In genomic region chr15:65054333-65055200, GRCh38 we compare ENCODE assay signal across 8 cellular contexts. TPM values are rescaled to one million over a fixed set of nuclear protein-coding genes. Genes with fewer than 3 reads are reported as not detected.
DNase-seq lines count a peak whose midpoint lies in the region; ATAC-seq and TF ChIP-seq lines count a peak whose summit lies in the region.

No MANE protein-coding gene starts in this region.

- H3K9me3 Mint-ChIP-seq in activated CD4-positive, alpha-beta memory T cell treated with anti-CD3 and anti-CD28 coated beads, Interleukin-2, amount 10 ng/mL, durations not matched to agents 7 days and 5 days = no peaks in the 10 kb centered on the region
- H3K9me3 Mint-ChIP-seq in endodermal cell = no peaks in the 10 kb centered on the region
- H3K9me3 Mint-ChIP-seq in stimulated activated memory B cell treated with anti-CD40 and anti-IgM and Interleukin-4, amounts not matched to agents 10 μg/mL and 1 μg/mL and 100 μg/mL, for 72 hours = no peaks in the 10 kb centered on the region

- peaks cover 34% of the 10 kb centered on the region for H3K4me1 ChIP-seq in BLaER1
- H3K4me1 ChIP-seq in GM23248 (ENCODE audit: insufficient read depth) = peaks cover 2% of the 10 kb centered on the region; the same call in 1 of the 2 replicates
- no peaks in the 10 kb centered on the region for H3K4me1 ChIP-seq in endodermal cell (ENCODE audit: control insufficient read depth, insufficient read depth, low read length)
- peaks cover 10% of the 10 kb centered on the region for H3K4me1 ChIP-seq in mesodermal cell (ENCODE audit: control insufficient read depth, insufficient read depth, low read length, poor library complexity, severe bottlenecking)

- DNase-seq in GM23248 (peak; percentile 82), NCI-H510A treated with DMSO at 0.1 percent for 48 hours (lab: John Stamatoyannopoulos, UW) (peak; percentile 25), endodermal cell (peak; percentile 94)
- peak; percentile 66 for DNase-seq in activated CD4-positive, alpha-beta memory T cell treated with anti-CD3 and anti-CD28 coated beads, Interleukin-2, amount 10 ng/mL, durations not matched to agents 7 days and 5 days

- peak; percentile 95 for TF ChIP-seq CTCF in endodermal cell (conservative IDR thresholded peaks at IDR 0.05)

- H3K9me3 ChIP-seq in BLaER1 (no peaks in the 10 kb centered on the region), GM23248 (ENCODE audit: low read depth) (no peaks in the 10 kb centered on the region), endodermal cell (ENCODE audit: control insufficient read depth, low read length) (no peaks in the 10 kb centered on the region), mesodermal cell (ENCODE audit: control insufficient read depth, low read length) (no peaks in the 10 kb centered on the region)

- H3K27ac ChIP-seq in BLaER1 (peak overlapping the region; percentile 58; the same call in 1 of the 2 replicates), GM23248 (no peak overlapping the region), endodermal cell (ENCODE audit: low read depth, low read length) (no peak overlapping the region), mesodermal cell (ENCODE audit: low read depth, low read length, severe bottlenecking) (peak overlapping the region; percentile 16)

- no peak overlapping the region for H3K27ac Mint-ChIP-seq in activated CD4-positive, alpha-beta memory T cell treated with anti-CD3 and anti-CD28 coated beads, Interleukin-2, amount 10 ng/mL, durations not matched to agents 7 days and 5 days
- H3K27ac Mint-ChIP-seq in endodermal cell = no peak overlapping the region
- H3K27ac Mint-ChIP-seq in stimulated activated memory B cell treated with anti-CD40 and anti-IgM and Interleukin-4, amounts not matched to agents 10 μg/mL and 1 μg/mL and 100 μg/mL, for 72 hours = no peak overlapping the region

- no peaks in the 10 kb centered on the region for H3K9me2 ChIP-seq in GM23248 (ENCODE audit: insufficient read depth)

- H3K4me2 ChIP-seq in BLaER1 (peak overlapping the region; percentile 70), GM23248 (ENCODE audit: unreplicated experiment) (no peak overlapping the region)

- H3K4me1 Mint-ChIP-seq in activated CD4-positive, alpha-beta memory T cell treated with anti-CD3 and anti-CD28 coated beads, Interleukin-2, amount 10 ng/mL, durations not matched to agents 7 days and 5 days = peaks cover 18% of the 10 kb centered on the region
- no peaks in the 10 kb centered on the region for H3K4me1 Mint-ChIP-seq in endodermal cell
- H3K4me1 Mint-ChIP-seq in stimulated activated memory B cell treated with anti-CD40 and anti-IgM and Interleukin-4, amounts not matched to agents 10 μg/mL and 1 μg/mL and 100 μg/mL, for 72 hours = peaks cover 18% of the 10 kb centered on the region

- H3K79me2 ChIP-seq in GM23248 (ENCODE audit: insufficient read depth) = no peaks in the 10 kb centered on the region

- ATAC-seq in stimulated activated memory B cell treated with anti-CD40 and anti-IgM and Interleukin-4, amounts not matched to agents 10 μg/mL and 1 μg/mL and 100 μg/mL, for 72 hours = peak; percentile 60
- ATAC-seq in HG02973 (IDR thresholded peaks at IDR 0.05; ENCODE audit: unreplicated experiment) = no peak

- H3F3A ChIP-seq in GM23248 (ENCODE audit: insufficient read depth) = no peaks in the 10 kb centered on the region; the same call in none of the 2 replicates

- WGBS in GM23248 (ENCODE audit: low coverage in 1 of 2, low lambda C conversion rate in 2 of 2, missing lambda C conversion rate in 2 of 2), 2 experiments = 64 to 68% methylated on average over 25 to 26 of the region's 26 CpGs
- WGBS in endodermal cell (ENCODE audit: insufficient coverage in 1 of 2, insufficient read length in 1 of 2), 2 experiments = 81 to 84% methylated on average over 22 to 26 of the region's 26 CpGs
- 75 to 78% methylated on average over 24 to 26 of the region's 26 CpGs for WGBS in mesodermal cell (ENCODE audit: insufficient coverage in 2 of 2), 2 experiments

- in situ Hi-C loops in GM23248 (cut with MboI) = no loop called here

- H4K20me1 ChIP-seq in BLaER1 (no peaks in the 10 kb centered on the region), GM23248 (ENCODE audit: insufficient read depth) (no peaks in the 10 kb centered on the region)

- H3K27me3 ChIP-seq in BLaER1 = no peaks in the 10 kb centered on the region
- H3K27me3 ChIP-seq in GM23248 (replicated peaks; ENCODE audit: insufficient read depth) = no peaks in the 10 kb centered on the region
- H3K27me3 ChIP-seq in endodermal cell (ENCODE audit: control insufficient read depth, insufficient read depth, low read length, poor library complexity, severe bottlenecking) = no peaks in the 10 kb centered on the region

- POLR2A ChIA-PET in activated CD4-positive, alpha-beta memory T cell treated with anti-CD3 and anti-CD28 coated beads, Interleukin-2, amount 10 ng/mL, durations not matched to agents 7 days and 5 days (lab: Charles Lee) = interaction anchor here (1.6 to 2.3 kb wide), 2 partner anchors 243 to 250 kb away, joined by 6 to 7 read pairs; partner anchors contain the start of gene RNU5B-1

- H2AFZ ChIP-seq in GM23248 = no peak overlapping the region

- no peaks in the 10 kb centered on the region for H3K27me3 Mint-ChIP-seq in activated CD4-positive, alpha-beta memory T cell treated with anti-CD3 and anti-CD28 coated beads, Interleukin-2, amount 10 ng/mL, durations not matched to agents 7 days and 5 days
- H3K27me3 Mint-ChIP-seq in endodermal cell (ENCODE audit: insufficient read depth) = peaks cover 3% of the 10 kb centered on the region
- peaks cover 19% of the 10 kb centered on the region for H3K27me3 Mint-ChIP-seq in stimulated activated memory B cell treated with anti-CD40 and anti-IgM and Interleukin-4, amounts not matched to agents 10 μg/mL and 1 μg/mL and 100 μg/mL, for 72 hours

- H3K4me3 ChIP-seq in BLaER1 (no peak overlapping the region), GM23248 (no peak overlapping the region), endodermal cell (ENCODE audit: low read length) (no peak overlapping the region), mesodermal cell (ENCODE audit: extremely low read depth, insufficient read depth, low read length, poor library complexity, severe bottlenecking) (no peak overlapping the region)

- no peaks in the 10 kb centered on the region for H3K36me3 Mint-ChIP-seq in activated CD4-positive, alpha-beta memory T cell treated with anti-CD3 and anti-CD28 coated beads, Interleukin-2, amount 10 ng/mL, durations not matched to agents 7 days and 5 days (ENCODE audit: low read depth)
- peaks cover 41% of the 10 kb centered on the region for H3K36me3 Mint-ChIP-seq in endodermal cell (ENCODE audit: low read depth)
- no peaks in the 10 kb centered on the region for H3K36me3 Mint-ChIP-seq in stimulated activated memory B cell treated with anti-CD40 and anti-IgM and Interleukin-4, amounts not matched to agents 10 μg/mL and 1 μg/mL and 100 μg/mL, for 72 hours

- CTCF ChIA-PET in activated CD4-positive, alpha-beta memory T cell treated with anti-CD3 and anti-CD28 coated beads, Interleukin-2, amount 10 ng/mL, durations not matched to agents 7 days and 5 days (lab: Charles Lee) = interaction anchor here (0.8 to 4.7 kb wide), 7 partner anchors 12 to 231 kb away, joined by 3 to 18 read pairs (median 6); no protein-coding TSS in a partner anchor

- no peak overlapping the region for H3K4me3 Mint-ChIP-seq in activated CD4-positive, alpha-beta memory T cell treated with anti-CD3 and anti-CD28 coated beads, Interleukin-2, amount 10 ng/mL, durations not matched to agents 7 days and 5 days
- no peak overlapping the region for H3K4me3 Mint-ChIP-seq in endodermal cell
- no peak overlapping the region for H3K4me3 Mint-ChIP-seq in stimulated activated memory B cell treated with anti-CD40 and anti-IgM and Interleukin-4, amounts not matched to agents 10 μg/mL and 1 μg/mL and 100 μg/mL, for 72 hours

- H3K9ac ChIP-seq in BLaER1 (peak overlapping the region; percentile 45; the same call in 1 of the 2 replicates), GM23248 (no peak overlapping the region), endodermal cell (ENCODE audit: extremely low read depth, low read length, poor library complexity, severe bottlenecking) (no peak overlapping the region)

- no peaks in the 10 kb centered on the region for H3K36me3 ChIP-seq in BLaER1
- no peaks in the 10 kb centered on the region for H3K36me3 ChIP-seq in GM23248 (ENCODE audit: low read depth)
- peaks cover 59% of the 10 kb centered on the region for H3K36me3 ChIP-seq in endodermal cell (ENCODE audit: control insufficient read depth, insufficient read depth, low read length)
- H3K36me3 ChIP-seq in mesodermal cell (ENCODE audit: control insufficient read depth, insufficient read depth, low read length) = peaks cover 49% of the 10 kb centered on the region

RNA-seq across cellular contexts. Expression of gene SLC51B, which starts 9.4 kb away (rescaled TPM):
- not detected in 2 replicates for total RNA-seq in GM23248 (2014; rRNA removed; shearing (Covaris generic))
- polyA plus RNA-seq in GM23248 (2016; fragmentation: Nextera tagmentation; extraction: Ambion mirVana) = not detected in 2 replicates
- not detected for total RNA-seq in activated CD4-positive, alpha-beta memory T cell treated with anti-CD3 and anti-CD28 coated beads, Interleukin-2, amount 10 ng/mL, durations not matched to agents 7 days and 5 days
- total RNA-seq in endodermal cell = not detected
- polyA plus RNA-seq in endodermal cell (2013, experiment 1 of 2) = not detected
- polyA plus RNA-seq in endodermal cell (2013, experiment 2 of 2) = not detected
- not detected for polyA plus RNA-seq in mesodermal cell (2013, experiment 1 of 2)
- polyA plus RNA-seq in mesodermal cell (2013, experiment 2 of 2) = not detected

RNA-seq across cellular contexts. Expression of gene RASL12, which starts 13.2 kb away (rescaled TPM):
- not detected in 2 replicates for total RNA-seq in GM23248 (2014; rRNA removed; shearing (Covaris generic))
- polyA plus RNA-seq in GM23248 (2016; fragmentation: Nextera tagmentation; extraction: Ambion mirVana) = not detected in 2 replicates
- total RNA-seq in activated CD4-positive, alpha-beta memory T cell treated with anti-CD3 and anti-CD28 coated beads, Interleukin-2, amount 10 ng/mL, durations not matched to agents 7 days and 5 days = not detected
- 10 to 100 TPM; 27.2 TPM for total RNA-seq in endodermal cell
- polyA plus RNA-seq in endodermal cell (2013, experiment 1 of 2) = 11.5 TPM
- polyA plus RNA-seq in endodermal cell (2013, experiment 2 of 2) = 11.1 TPM
- polyA plus RNA-seq in mesodermal cell (2013, experiment 1 of 2) = 22.5 TPM
- polyA plus RNA-seq in mesodermal cell (2013, experiment 2 of 2) = 18.4 TPM

RNA-seq across cellular contexts. Expression of gene KBTBD13, which starts 22.0 kb away (rescaled TPM):
- total RNA-seq in GM23248 (2014; rRNA removed; shearing (Covaris generic)) = not detected in 2 replicates
- polyA plus RNA-seq in GM23248 (2016; fragmentation: Nextera tagmentation; extraction: Ambion mirVana) = not detected in 2 replicates
- not detected for total RNA-seq in activated CD4-positive, alpha-beta memory T cell treated with anti-CD3 and anti-CD28 coated beads, Interleukin-2, amount 10 ng/mL, durations not matched to agents 7 days and 5 days
- total RNA-seq in endodermal cell = not detected
- polyA plus RNA-seq in endodermal cell (2013, experiment 1 of 2) = not detected
- not detected for polyA plus RNA-seq in endodermal cell (2013, experiment 2 of 2)
- polyA plus RNA-seq in mesodermal cell (2013, experiment 1 of 2) = not detected
- polyA plus RNA-seq in mesodermal cell (2013, experiment 2 of 2) = not detected

RNA-seq across cellular contexts. Expression of gene MTFMT, which starts 25.1 kb away (rescaled TPM):
- total RNA-seq in GM23248 (2014; rRNA removed; shearing (Covaris generic)) = 25.3 and 26.4 TPM in 2 replicates
- 22.2 and 23.8 TPM in 2 replicates for polyA plus RNA-seq in GM23248 (2016; fragmentation: Nextera tagmentation; extraction: Ambion mirVana)
- 10 to 100 TPM; 13.3 to 15.5 TPM for total RNA-seq in activated CD4-positive, alpha-beta memory T cell treated with anti-CD3 and anti-CD28 coated beads, Interleukin-2, amount 10 ng/mL, durations not matched to agents 7 days and 5 days
- total RNA-seq in endodermal cell = 10 to 100 TPM; 17.8 to 23.2 TPM
- 9.9 TPM for polyA plus RNA-seq in endodermal cell (2013, experiment 1 of 2)
- 9.7 TPM for polyA plus RNA-seq in endodermal cell (2013, experiment 2 of 2)
- polyA plus RNA-seq in mesodermal cell (2013, experiment 1 of 2) = 9.4 TPM
- 12.2 TPM for polyA plus RNA-seq in mesodermal cell (2013, experiment 2 of 2)

Comparison
In these comparisons a context has a peak if more than half of its experiments do, and no peak if none do; other contexts are left out.
1. H3K27ac ChIP-seq: peak in BLaER1 (single experiment) and mesodermal cell (single experiment); none in GM23248 (single experiment) and endodermal cell (single experiment).
2. DNase-seq: peak in every context shown above with its lines; median percentile 94 in endodermal cell; 82 in GM23248; 66 in activated CD4-positive, alpha-beta memory T cell treated with anti-CD3 and anti-CD28 coated beads, Interleukin-2, amount 10 ng/mL, durations not matched to agents 7 days and 5 days; 25 in NCI-H510A treated with DMSO at 0.1 percent for 48 hours.
3. RNA of gene RASL12, which starts 13.2 kb away (total RNA-seq): 27.2 TPM in endodermal cell; not detected in GM23248 and not detected in activated CD4-positive, alpha-beta memory T cell treated with anti-CD3 and anti-CD28 coated beads, Interleukin-2, amount 10 ng/mL, durations not matched to agents 7 days and 5 days; every median in the first group is over 10 times any median in the second.